21 cellular contexts compared by ENCODE assay signal in the genomic region with DNA sequence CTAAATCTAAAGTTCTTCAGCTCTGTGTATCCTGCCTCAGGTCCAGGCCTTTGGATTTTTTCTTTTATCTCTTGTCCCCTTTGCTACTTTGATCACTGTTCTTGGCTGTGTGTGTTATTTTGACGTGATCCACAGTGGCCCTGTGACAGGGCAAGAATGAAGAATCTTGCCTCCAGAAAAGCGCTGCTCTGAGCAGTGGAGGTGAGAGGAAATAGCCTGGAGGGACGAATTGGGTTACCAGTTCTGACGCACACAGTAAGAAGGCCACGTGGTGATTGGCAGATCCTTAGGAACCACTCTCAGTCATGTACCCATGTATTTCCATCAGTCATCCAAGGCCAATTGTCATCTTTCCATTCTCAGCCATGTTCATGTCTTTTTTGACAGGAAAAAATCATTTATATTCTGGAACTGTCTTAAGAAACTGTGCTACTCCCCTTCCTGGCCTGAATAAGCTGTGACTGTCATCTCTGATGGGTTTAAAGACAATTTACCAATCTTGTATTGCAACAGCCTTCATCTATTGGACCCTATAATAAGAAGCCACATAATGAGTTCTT. TPM values are rescaled to one million over a fixed set of nuclear protein-coding genes. Genes with fewer than 3 reads are reported as not detected.
A peak's percentile ranks its signal among the peaks of the same experiment; 100 is the strongest.
DNase-seq lines count a peak whose midpoint lies in the region; ATAC-seq, FAIRE-seq and TF ChIP-seq lines count a peak whose summit lies in the region.
"Had no signal": no experiment of that assay in that cellular context is flagged by ENCODE, and none has a peak within 500 bp of the region (broad histone marks: within the 10 kb centered on the region; RNA-seq: fewer than 3 reads in every experiment).

No MANE protein-coding gene starts in this region.

- H4K8ac ChIP-seq in mesendoderm (ENCODE audit: low read depth, low read length) = no peak overlapping the region

- H3K4me2 ChIP-seq in mesendoderm (ENCODE audit: low read length) = no peak overlapping the region
- H3K4me2 ChIP-seq: A549 had no signal

- no peak overlapping the region for H3K56ac ChIP-seq in mesendoderm (ENCODE audit: low read length)

- H3K4me1 ChIP-seq in heart right ventricle (peaks cover 0 to 20% (median 0%) of the 10 kb centered on the region in 9 donors), right cardiac atrium (ENCODE audit: control insufficient read depth, insufficient read depth, low read length) (peaks cover 2% of the 10 kb centered on the region), mesendoderm (ENCODE audit: control insufficient read depth, low read depth, low read length) (no peaks in the 10 kb centered on the region)
- H3K4me1 ChIP-seq: A549 had no signal

- no peak overlapping the region for H2BK5ac ChIP-seq in mesendoderm (ENCODE audit: low read length)

- intact Hi-C loops in Right ventricle myocardium inferior (cut with DNase I) = no loop called here
- intact Hi-C loops in cardiac septum (cut with DNase I) = no loop called here
- intact Hi-C loops in heart right ventricle (cut with DNase I) = loop anchor here in 1 of 10 donors (5.0 kb wide), 1 partner anchor 45 kb away; no protein-coding TSS in a partner anchor
- intact Hi-C loops in right cardiac atrium (cut with DNase I) = no loop called here

- no peak overlapping the region for H3K23ac ChIP-seq in mesendoderm (ENCODE audit: low read length)

- H3K4me3 ChIP-seq in heart right ventricle (no peak overlapping the region), right cardiac atrium (ENCODE audit: low read length) (no peak overlapping the region), mesendoderm (ENCODE audit: low read length) (no peak overlapping the region)
- H3K4me3 ChIP-seq: A549 had no signal

- H3K79me2 ChIP-seq in mesendoderm (ENCODE audit: control insufficient read depth, insufficient read depth, low read length) = no peaks in the 10 kb centered on the region

- no peak for DNase-seq in Right ventricle myocardium inferior (ENCODE audit: missing footprints)
- DNase-seq in cardiac septum (ENCODE audit: low spot score) = no peak
- DNase-seq in heart right ventricle = no peak
- no peak for DNase-seq in right cardiac atrium
- DNase-seq in mesendoderm = no peak
- DNase-seq in HTR-8/SVneo (ENCODE audit: insufficient read length, low spot score) = no peak
- DNase-seq in activated CD4-positive, alpha-beta T cell treated with anti-CD3 and anti-CD28 coated beads for 4 hours = no peak
- DNase-seq: AML-193; Caco-2; CD4-positive, alpha-beta T cell; DMS153; DMS79; GF-D8; H9 had no signal

- H3K4ac ChIP-seq in mesendoderm (ENCODE audit: low read depth, low read length) = no peak overlapping the region

- H3K36me3 ChIP-seq in heart right ventricle = no peaks in the 10 kb centered on the region
- no peaks in the 10 kb centered on the region for H3K36me3 ChIP-seq in mesendoderm (ENCODE audit: control insufficient read depth, insufficient read depth, low read length)

- TF ChIP-seq CTCF in heart right ventricle (IDR thresholded peaks at IDR 0.05) = no peak

- H3K79me1 ChIP-seq in mesendoderm (ENCODE audit: low read length) = no peaks in the 10 kb centered on the region

- H3K9ac ChIP-seq in mesendoderm (ENCODE audit: low read length) = no peak overlapping the region

- H2BK15ac ChIP-seq in mesendoderm (replicated peaks; ENCODE audit: low read depth) = no peak overlapping the region

- peaks cover 0 to under 1% (median 0%) of the 10 kb centered on the region in 11 donors for H3K9me3 ChIP-seq in heart right ventricle
- no peaks in the 10 kb centered on the region for H3K9me3 ChIP-seq in right cardiac atrium (ENCODE audit: control insufficient read depth, low read length)
- H3K9me3 ChIP-seq: A549, Caco-2 had no signal

- H3K18ac ChIP-seq in mesendoderm (ENCODE audit: low read length) = no peak overlapping the region

- no peak overlapping the region for H2BK120ac ChIP-seq in mesendoderm (ENCODE audit: low read depth, low read length)

- ATAC-seq in Right ventricle myocardium inferior = peak; percentile 44
- peak in 5 of 8 donors; percentile 33 to 68 (median 63) for ATAC-seq in heart right ventricle
- ATAC-seq in right cardiac atrium = peak; percentile 44 to 75
- no peak for ATAC-seq in GM21390 (IDR thresholded peaks at IDR 0.05; ENCODE audit: unreplicated experiment)
- ATAC-seq: A549, HepG2 had no signal

- no peaks in the 10 kb centered on the region for H3K27me3 ChIP-seq in heart right ventricle
- H3K27me3 ChIP-seq in right cardiac atrium (ENCODE audit: control insufficient read depth, insufficient read depth) = no peaks in the 10 kb centered on the region
- no peaks in the 10 kb centered on the region for H3K27me3 ChIP-seq in mesendoderm (ENCODE audit: insufficient read depth, low read length, poor library complexity)

- no peak overlapping the region for H2AK5ac ChIP-seq in mesendoderm (ENCODE audit: low read length)

- H3K27ac ChIP-seq in heart right ventricle (peak overlapping the region in 6 of 10 donors; percentile 7 to 62 (median 38)), right cardiac atrium (ENCODE audit: low read length) (no peak overlapping the region), mesendoderm (ENCODE audit: low read depth, low read length) (no peak overlapping the region)
- H3K27ac ChIP-seq: 22Rv1, A549, C4-2B had no signal

- WGBS in heart right ventricle, 2 donors = 61 to 68% methylated on average over 5 of the region's 5 CpGs
- WGBS in right cardiac atrium = 52% methylated on average over 5 of the region's 5 CpGs
- WGBS in mesendoderm (ENCODE audit: extremely low coverage, insufficient coverage, low lambda C conversion rate) = no CpG with 5 or more reads among the region's 5 CpGs

- no peak overlapping the region for H4K5ac ChIP-seq in mesendoderm (ENCODE audit: low read length)

- FAIRE-seq in HTR-8/SVneo (lab: Jason Lieb, UNC) = no peak
- FAIRE-seq: A549, H1, HepG2 had no signal

RNA-seq across cellular contexts. Expression of gene MAPK4, which starts 47.6 kb away (rescaled TPM):
- total RNA-seq in Right ventricle myocardium inferior = 34.1 TPM
- 38.2 TPM for total RNA-seq in cardiac septum
- total RNA-seq in heart right ventricle = 10 to 100 TPM; 15.2 to 86.9 (median 37.1) TPM
- 10 to 100 TPM in 1 of 2 donors, 1 to 10 TPM in 1; 7.5 to 81.0 TPM for polyA plus RNA-seq in heart right ventricle
- total RNA-seq in right cardiac atrium = 10 to 100 TPM; 24.9 to 73.9 (median 35.1) TPM
- 15.5 TPM for polyA plus RNA-seq in right cardiac atrium
- 1.2 TPM for polyA plus RNA-seq in mesendoderm (2013, experiment 1 of 2)
- polyA plus RNA-seq in mesendoderm (2013, experiment 2 of 2) = 1.2 TPM
- total RNA-seq: CD4-positive, alpha-beta T cell; HepG2 had no signal
- polyA plus RNA-seq: BJ, HepG2 had no signal

Comparison
In these comparisons a context has a peak if more than half of its experiments do, and no peak if none do; other contexts are left out.
1. H3K27ac ChIP-seq: peak in heart right ventricle (6 of 10); none in right cardiac atrium (single experiment) and mesendoderm (single experiment).